ENCODE assay signal across 7 cellular contexts in genomic region chr20:45407067-45407745, GRCh38. TPM values are rescaled to one million over a fixed set of nuclear protein-coding genes. Genes with fewer than 3 reads are reported as not detected.
DNase-seq lines count a peak whose midpoint lies in the region; ATAC-seq and TF ChIP-seq lines count a peak whose summit lies in the region.

No MANE protein-coding gene starts in this region.

- intact Hi-C loops in lower lobe of right lung (cut with DNase I) = no loop called here

- no peaks in the 10 kb centered on the region for H3K36me3 ChIP-seq in effector memory CD4-positive, alpha-beta T cell (ENCODE audit: control insufficient read depth, insufficient read depth, low read length)
- peaks cover 34% of the 10 kb centered on the region for H3K36me3 ChIP-seq in lower lobe of right lung

- DNase-seq in GM03348 (ENCODE audit: low spot score) = peak; percentile 62
- DNase-seq in RKO (ENCODE audit: low spot score) = peak; percentile 76
- DNase-seq in effector memory CD4-positive, alpha-beta T cell = no peak
- DNase-seq in lower lobe of right lung = no peak
- no peak for DNase-seq in NCI-H2107 (lab: John Stamatoyannopoulos, UW)

- H3K27ac ChIP-seq in effector memory CD4-positive, alpha-beta T cell (ENCODE audit: insufficient read depth, low read length, poor library complexity, severe bottlenecking) = peak overlapping the region; percentile 43
- peak overlapping the region; percentile 87 for H3K27ac ChIP-seq in lower lobe of right lung
- H3K27ac ChIP-seq in temporal lobe (ENCODE audit: low read depth, low read length) = peak overlapping the region; percentile 99

- H3K4me3 ChIP-seq in effector memory CD4-positive, alpha-beta T cell (ENCODE audit: insufficient read depth, low read depth, low read length, poor library complexity, severe bottlenecking) = peak overlapping the region; percentile 88
- peak overlapping the region; percentile 97 for H3K4me3 ChIP-seq in lower lobe of right lung

- no peaks in the 10 kb centered on the region for H3K9me3 ChIP-seq in effector memory CD4-positive, alpha-beta T cell (ENCODE audit: control insufficient read depth, low read length)
- H3K9me3 ChIP-seq in lower lobe of right lung = no peaks in the 10 kb centered on the region

- no peak for TF ChIP-seq CTCF in lower lobe of right lung (IDR thresholded peaks at IDR 0.05)

- ATAC-seq in lower lobe of right lung (peak; percentile 73 to 76), GM19328 (IDR thresholded peaks at IDR 0.05; ENCODE audit: unreplicated experiment) (no peak)

- no peaks in the 10 kb centered on the region for H3K27me3 ChIP-seq in effector memory CD4-positive, alpha-beta T cell (replicated peaks; ENCODE audit: control insufficient read depth, insufficient read depth, low read length, poor library complexity, severe bottlenecking)
- H3K27me3 ChIP-seq in lower lobe of right lung (ENCODE audit: low read depth) = no peaks in the 10 kb centered on the region

- H3K4me1 ChIP-seq in effector memory CD4-positive, alpha-beta T cell (ENCODE audit: control insufficient read depth, insufficient read depth, low read length, poor library complexity, severe bottlenecking) = peaks cover 10% of the 10 kb centered on the region
- peaks cover 29% of the 10 kb centered on the region for H3K4me1 ChIP-seq in lower lobe of right lung

RNA-seq across cellular contexts. Expression of gene DBNDD2, which starts 0.9 kb away (rescaled TPM):
- 82.2 TPM for total RNA-seq in lower lobe of right lung
- total RNA-seq in temporal lobe = 7.4 TPM

RNA-seq across cellular contexts. Expression of gene PIGT, which starts 8.7 kb away (rescaled TPM):
- total RNA-seq in lower lobe of right lung (78.7 TPM), temporal lobe (8.6 TPM)

RNA-seq across cellular contexts. Expression of gene TP53TG5, which starts 29.1 kb away (rescaled TPM):
- total RNA-seq in lower lobe of right lung (not detected), temporal lobe (not detected)

RNA-seq across cellular contexts. Expression of gene SYS1, which starts 44.2 kb away (rescaled TPM):
- total RNA-seq in lower lobe of right lung (69.3 TPM), temporal lobe (18.7 TPM)

RNA-seq across cellular contexts. Expression of gene SDC4, which starts 59.0 kb away (rescaled TPM):
- total RNA-seq in lower lobe of right lung (259 TPM), temporal lobe (0.98 TPM)

Comparison
In these comparisons a context has a peak if more than half of its experiments do, and no peak if none do; other contexts are left out.
1. DNase-seq: peak in GM03348 (single experiment) and RKO (single experiment); none in effector memory CD4-positive, alpha-beta T cell (0 of 3), lower lobe of right lung (single experiment) and NCI-H2107 (single experiment).
2. H3K27ac ChIP-seq: peak in every context shown above with its lines; median percentile 99 in temporal lobe; 87 in lower lobe of right lung; 43 in effector memory CD4-positive, alpha-beta T cell.